In the genomic region with DNA sequence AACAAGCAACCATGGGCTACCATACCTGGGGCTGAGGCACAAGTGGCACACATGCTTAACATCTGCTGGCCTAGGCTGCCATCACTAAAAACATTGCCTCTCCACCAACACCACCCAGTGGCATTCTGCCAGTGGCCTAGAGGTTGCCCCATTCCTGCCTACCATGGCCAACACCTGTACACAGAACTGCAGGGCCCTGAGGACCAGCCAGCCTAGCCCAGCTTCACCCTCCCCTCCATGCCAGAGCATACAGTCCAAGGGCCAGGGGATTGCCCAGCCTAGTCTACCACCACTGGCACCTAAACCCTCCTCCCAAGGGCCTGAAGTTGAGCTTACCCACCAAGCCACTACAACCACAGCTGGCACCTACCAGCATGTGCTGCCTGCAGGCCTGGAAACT, we compare ENCODE assay signal across 18 cellular contexts. TPM values are rescaled to one million over a fixed set of nuclear protein-coding genes. Genes with fewer than 3 reads are reported as not detected.
A peak's percentile ranks its signal among the peaks of the same experiment; 100 is the strongest.
DNase-seq lines count a peak whose midpoint lies in the region; ATAC-seq, FAIRE-seq and TF ChIP-seq lines count a peak whose summit lies in the region.
"Had no signal": no experiment of that assay in that cellular context is flagged by ENCODE, and none has a peak within 500 bp of the region (broad histone marks: within the 10 kb centered on the region; RNA-seq: fewer than 3 reads in every experiment).

No MANE protein-coding gene starts in this region.

- TF ChIP-seq EP300 in H1 (IDR thresholded peaks at IDR 0.05; ENCODE audit: borderline replicate concordance in 1 of 2, low read depth in 2 of 2, low read length in 2 of 2), result no peak
- no peak for TF ChIP-seq EP300 in upper lobe of left lung (IDR thresholded peaks at IDR 0.05)

- FAIRE-seq in H1 (lab: Jason Lieb, UNC), result no peak
- FAIRE-seq: G401.6, GM12892, GM19239 had no signal

- no peaks in the 10 kb centered on the region for H3K4me1 ChIP-seq in H1 (replicated peaks in 1 of 4; ENCODE audit: control insufficient read depth in 3 of 4, insufficient read depth in 4 of 4, low read length in 3 of 4)
- H3K4me1 ChIP-seq in upper lobe of left lung, result no peaks in the 10 kb centered on the region
- no peaks in the 10 kb centered on the region for H3K4me1 ChIP-seq in aorta (ENCODE audit: control insufficient read depth in 1 of 2, insufficient read depth in 2 of 2, low read length in 2 of 2)

- no peak overlapping the region for H3K4ac ChIP-seq in H1 (replicated peaks; ENCODE audit: insufficient read length, low read depth, low read length)

- CTCF ChIA-PET in H1 (lab: Charles Lee; ENCODE audit: partially characterized antibody), result no interaction called here

- no peak overlapping the region for H2AK5ac ChIP-seq in H1 (ENCODE audit: low read depth, low read length)

- no peak overlapping the region for H2AFZ ChIP-seq in H1 (ENCODE audit: low read length)
- H2AFZ ChIP-seq: GM23248 had no signal

- H3K79me2 ChIP-seq in H1 (ENCODE audit: control insufficient read depth in 1 of 2, insufficient read depth in 2 of 2, low read length in 2 of 2), result no peaks in the 10 kb centered on the region

- H2BK5ac ChIP-seq in H1 (ENCODE audit: low read depth, low read length), result no peak overlapping the region

- no peak overlapping the region for H3K9ac ChIP-seq in H1 (replicated peaks in 1 of 4; ENCODE audit: extremely low read depth in 1 of 4, low read depth in 3 of 4, low read length in 3 of 4)
- H3K9ac ChIP-seq: GM23248 had no signal

- no peak overlapping the region for H3K27ac ChIP-seq in H1 (ENCODE audit: low read depth, low read length)
- no peak overlapping the region for H3K27ac ChIP-seq in upper lobe of left lung
- H3K27ac ChIP-seq in aorta (ENCODE audit: low read depth in 1 of 2, low read length in 2 of 2), result no peak overlapping the region
- H3K27ac ChIP-seq: GM23248 had no signal

- H3K9me3 ChIP-seq in H1 (ENCODE audit: insufficient read depth in 2 of 2, low read depth in 1 of 2, low read length in 1 of 2) (no peaks in the 10 kb centered on the region), upper lobe of left lung (peaks cover 0 to 4% (median 0%) of the 10 kb centered on the region in 4 donors), aorta (ENCODE audit: control insufficient read depth, low read length) (no peaks in the 10 kb centered on the region)

- no peaks in the 10 kb centered on the region for H3K79me1 ChIP-seq in H1 (ENCODE audit: low read depth, low read length)

- H4K91ac ChIP-seq in H1 (replicated peaks; ENCODE audit: insufficient read length, low read length), result no peak overlapping the region

- TF ChIP-seq RAD21 in H1 (IDR thresholded peaks at IDR 0.05 in 1 of 2, conservative IDR thresholded peaks at IDR 0.05 in 1 of 2; ENCODE audit: low read depth in 2 of 2, low read length in 2 of 2), result no peak

- 0 out of 2 replicates have a peak overlapping the region, but pooled peaks have one; percentile 17 for H2BK12ac ChIP-seq in H1 (ENCODE audit: low read depth, low read length)

- H4K8ac ChIP-seq in H1 (ENCODE audit: extremely low read depth, insufficient read depth, low read length), result no peak overlapping the region

- no peak overlapping the region for H3K4me3 ChIP-seq in H1 (ENCODE audit: extremely low read depth in 1 of 4, insufficient read depth in 2 of 4, low read depth in 3 of 4, low read length in 4 of 4)
- no peak overlapping the region for H3K4me3 ChIP-seq in upper lobe of left lung
- H3K4me3 ChIP-seq in aorta (ENCODE audit: low read length in 2 of 2), result no peak overlapping the region
- H3K4me3 ChIP-seq: GM23248 had no signal

- TF ChIP-seq POLR2A in H1 (IDR thresholded peaks at IDR 0.05; ENCODE audit: control extremely low read depth in 1 of 2, low read depth in 2 of 2, low read length in 2 of 2), result no peak
- no peak for TF ChIP-seq POLR2A in upper lobe of left lung (IDR thresholded peaks at IDR 0.05)

- TF ChIP-seq CTCF in H1 (IDR thresholded peaks at IDR 0.05; ENCODE audit: control extremely low read depth in 1 of 3, insufficient read depth in 1 of 3, low read depth in 1 of 3, low read length in 3 of 3) (no peak), upper lobe of left lung (IDR thresholded peaks at IDR 0.05) (no peak)

- H4K20me1 ChIP-seq in H1 (replicated peaks in 1 of 2; ENCODE audit: control insufficient read depth in 1 of 2, insufficient read depth in 2 of 2, low read length in 2 of 2), result no peaks in the 10 kb centered on the region

- no peak overlapping the region for H3K23ac ChIP-seq in H1 (ENCODE audit: insufficient read length)

- H3K23me2 ChIP-seq in H1 (ENCODE audit: low read depth, low read length), result no peaks in the 10 kb centered on the region

- H3K4me2 ChIP-seq in H1 (ENCODE audit: insufficient read depth in 1 of 2, low read depth in 2 of 2, low read length in 2 of 2), result no peak overlapping the region

- 0 out of 2 replicates have a peak overlapping the region, but pooled peaks have one; percentile 72 for H2BK20ac ChIP-seq in H1 (ENCODE audit: low read length)

- no peak overlapping the region for H3K56ac ChIP-seq in H1 (replicated peaks; ENCODE audit: insufficient read length, low read depth, low read length)

- H4K5ac ChIP-seq in H1 (ENCODE audit: insufficient read length, low read depth, low read length), result no peak overlapping the region

- H3K14ac ChIP-seq in H1 (ENCODE audit: insufficient read length), result no peak overlapping the region

- ATAC-seq in left lobe of liver (peak; percentile 78), upper lobe of left lung (ENCODE audit: low FRiP score in 2 of 2) (peak; percentile 19 to 26), aorta (ENCODE audit: low FRiP score) (peak; percentile 29)
- ATAC-seq: HCT116 had no signal

- DNase-seq in H1 (ENCODE audit: low read depth in 1 of 2, low spot score in 2 of 2), result no peak
- DNase-seq in left lobe of liver (ENCODE audit: low spot score), result peak; percentile 54
- no peak for DNase-seq in upper lobe of left lung
- no peak for DNase-seq in aorta
- no peak for DNase-seq in NCI-H524 (lab: John Stamatoyannopoulos, UW)
- DNase-seq in stimulated activated CD4-positive, alpha-beta T cell treated with anti-CD3 and anti-CD28 coated beads, Interleukin-1b, Interleukin-23, amount 100 ng/mL, for 48 hours, result no peak
- DNase-seq: C1 segment of cervical spinal cord; Calu3; CD4-positive, alpha-beta memory T cell; COR-L47; DMS53; DMS79 treated with DMSO at 0.1 percent for 48 hours; GM23248; H9 had no signal

- H3K27me3 ChIP-seq in H1 (replicated peaks in 1 of 4; ENCODE audit: control insufficient read depth in 3 of 4, extremely low read depth in 1 of 4, insufficient read depth in 3 of 4, low read length in 3 of 4) (no peaks in the 10 kb centered on the region), upper lobe of left lung (no peaks in the 10 kb centered on the region), aorta (ENCODE audit: control insufficient read depth in 1 of 2, insufficient read depth in 2 of 2, low read length in 1 of 2) (no peaks in the 10 kb centered on the region)

- H2BK15ac ChIP-seq in H1 (ENCODE audit: low read length), result no peak overlapping the region

- H3K18ac ChIP-seq in H1 (ENCODE audit: extremely low read depth, low read length), result no peak overlapping the region

- H3K36me3 ChIP-seq in H1 (ENCODE audit: control insufficient read depth in 2 of 4, insufficient read depth in 4 of 4, low read length in 3 of 4) (peaks cover 0 to 4% (median 0%) of the 10 kb centered on the region in 4 experiments; a peak in 1 of 8 replicates), upper lobe of left lung (no peaks in the 10 kb centered on the region), aorta (ENCODE audit: control insufficient read depth in 1 of 2, insufficient read depth in 2 of 2, low read length in 1 of 2) (no peaks in the 10 kb centered on the region)

- POLR2A ChIA-PET in H1 (lab: Charles Lee; ENCODE audit: partially characterized antibody), result no interaction called here

- no peak overlapping the region for H2BK120ac ChIP-seq in H1 (replicated peaks; ENCODE audit: low read depth, low read length)

- intact Hi-C loops in aorta (cut with DNase I), result no loop called here

TF ChIP-seq in H1, 55 proteins besides CTCF, POLR2A, EP300 and RAD21 (continues in another document):
- TF ChIP-seq BCL11A (IDR thresholded peaks at IDR 0.05; ENCODE audit: low read depth in 2 of 2, low read length in 2 of 2) (no peak), TAF1 (IDR thresholded peaks at IDR 0.05; ENCODE audit: low read depth, low read length) (no peak), CEBPB (IDR thresholded peaks at IDR 0.05; ENCODE audit: low read depth, low read length) (no peak)
- TF ChIP-seq, protein P1, sequence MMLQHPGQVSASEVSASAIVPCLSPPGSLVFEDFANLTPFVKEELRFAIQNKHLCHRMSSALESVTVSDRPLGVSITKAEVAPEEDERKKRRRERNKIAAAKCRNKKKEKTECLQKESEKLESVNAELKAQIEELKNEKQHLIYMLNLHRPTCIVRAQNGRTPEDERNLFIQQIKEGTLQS (IDR thresholded peaks at IDR 0.05; ENCODE audit: insufficient read depth, low read depth, low read length), result no peak

RNA-seq across cellular contexts. Expression of gene NEK10, which starts 35.3 kb away (rescaled TPM):
- total RNA-seq in H1 (2021; fragmentation: NEBNext Ultra II Directional; extraction: Animal tissue kit (Norgen Biotek cat#: 25700)), result 0.50 and 0.84 TPM in 2 replicates
- polyA plus RNA-seq in H1 (2011; rRNA removed), result 0.18 and 0.24 TPM in 2 replicates
- 0.22 TPM for polyA plus RNA-seq in H1 (2011; cell fraction: cytosol; rRNA removed)
- polyA plus RNA-seq in H1 (2011; cell fraction: nucleus; rRNA removed), result 0.51 TPM
- polyA plus RNA-seq in H1 (2012, experiment 1 of 2), result 0.28 to 0.76 TPM (median 0.46 TPM) in 4 replicates
- polyA plus RNA-seq in H1 (2012, experiment 2 of 2), result not detected
- polyA plus RNA-seq in H1 (2013, experiment 1 of 2), result 0.34 TPM
- 0.26 TPM for polyA plus RNA-seq in H1 (2013, experiment 2 of 2)
- polyA minus RNA-seq in H1 (2011; rRNA and poly(A)+ RNA removed), result 1.6 and 2.1 TPM in 2 replicates
- polyA minus RNA-seq in H1 (2011; cell fraction: cytosol; rRNA and poly(A)+ RNA removed), result not detected
- 2.3 TPM for polyA minus RNA-seq in H1 (2011; cell fraction: nucleus; rRNA and poly(A)+ RNA removed)
- 2.4 TPM for total RNA-seq in left lobe of liver
- total RNA-seq in upper lobe of left lung, result 10 to 100 TPM in 4 of 6 donors, 1 to 10 TPM in 1, under 1 TPM in 1; 0.29 to 85.3 (median 12.1) TPM
- 1 to 10 TPM; 1.2 to 3.5 TPM for total RNA-seq in aorta
- under 1 TPM; 0.08 to 0.25 TPM for polyA plus RNA-seq in aorta

Comparison
In these comparisons a context has a peak if more than half of its experiments do, and no peak if none do; other contexts are left out.
1. ATAC-seq: peak in every context shown above with its lines; median percentile 78 in left lobe of liver; 29 in aorta; 22 in upper lobe of left lung.